Comparison of ENCODE assay signal across 8 cellular contexts in the genomic region with DNA sequence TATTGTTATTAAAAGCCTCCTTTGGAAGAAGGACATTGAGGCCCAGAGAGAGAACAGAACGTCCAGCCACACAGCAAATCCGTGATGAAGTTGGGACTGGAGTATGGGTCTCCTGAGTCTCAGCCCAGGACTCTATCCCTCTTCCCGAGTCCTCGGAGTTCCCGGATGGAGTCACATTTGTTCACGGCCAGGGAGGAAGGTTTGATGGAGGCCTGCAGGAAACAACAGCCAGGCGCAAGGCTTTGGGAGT.
A peak's percentile ranks its signal among the peaks of the same experiment; 100 is the strongest.
DNase-seq lines count a peak whose midpoint lies in the region; ATAC-seq and TF ChIP-seq lines count a peak whose summit lies in the region.

No MANE protein-coding gene starts in this region.

- ATAC-seq in GM19455 (IDR thresholded peaks at IDR 0.05; ENCODE audit: unreplicated experiment), result peak; percentile 10
- ATAC-seq in RWPE2 (ENCODE audit: low read depth), result no peak

- H3K4me3 ChIP-seq in RWPE2 (ENCODE audit: severe bottlenecking), result peak overlapping the region; percentile 51
- H3K4me3 ChIP-seq in fibroblast of pulmonary artery (replicated peaks; ENCODE audit: low read depth, low read length), result peak overlapping the region; percentile 77
- H3K4me3 ChIP-seq in rectal smooth muscle tissue (ENCODE audit: low read length), result peak overlapping the region; percentile 56

- peak overlapping the region; percentile 77 for H3K27ac ChIP-seq in RWPE2 (ENCODE audit: poor library complexity, severe bottlenecking)
- peak overlapping the region; percentile 99 for H3K27ac ChIP-seq in rectal smooth muscle tissue (ENCODE audit: low read depth, low read length)

- peak overlapping the region; percentile 33 for H3K9ac ChIP-seq in rectal smooth muscle tissue (ENCODE audit: low read length)

- no peaks in the 10 kb centered on the region for H3K9me3 ChIP-seq in RWPE2 (ENCODE audit: severe bottlenecking)

- no peak for DNase-seq in RWPE2 (ENCODE audit: low spot score)
- no peak for DNase-seq in fibroblast of pulmonary artery (ENCODE audit: low read depth)
- DNase-seq in GOT3 (lab: John Stamatoyannopoulos, UW), result no peak
- DNase-seq in Ammon's horn (ENCODE audit: low spot score), result no peak
- DNase-seq in DMS53 treated with DMSO at 0.1 percent for 48 hours (lab: John Stamatoyannopoulos, UW; ENCODE audit: unreplicated experiment), result no peak
- no peak for DNase-seq in NCI-H345 treated with DMSO at 0.1 percent for 48 hours (lab: John Stamatoyannopoulos, UW; ENCODE audit: unreplicated experiment)

- H3K4me1 ChIP-seq in RWPE2 (ENCODE audit: insufficient read depth, poor library complexity, severe bottlenecking) (peaks cover 10% of the 10 kb centered on the region), rectal smooth muscle tissue (ENCODE audit: control insufficient read depth, insufficient read depth, low read length) (peaks cover 17% of the 10 kb centered on the region)

- H3K36me3 ChIP-seq in RWPE2 (ENCODE audit: low read depth) (peaks cover 38% of the 10 kb centered on the region), rectal smooth muscle tissue (ENCODE audit: control insufficient read depth, insufficient read depth, low read length) (peaks cover 11% of the 10 kb centered on the region)

- H3K27me3 ChIP-seq in RWPE2 (ENCODE audit: insufficient read depth, poor library complexity, severe bottlenecking) (no peaks in the 10 kb centered on the region), rectal smooth muscle tissue (ENCODE audit: control insufficient read depth, insufficient read depth, low read length) (no peaks in the 10 kb centered on the region)

- TF ChIP-seq CTCF in RWPE2 (IDR thresholded peaks at IDR 0.05; ENCODE audit: poor library complexity, severe bottlenecking) (no peak), fibroblast of pulmonary artery (IDR thresholded peaks at IDR 0.05; ENCODE audit: low read length, missing control alignments) (no peak)
